ENCODE assay signal across 19 cellular contexts in genomic region chr3:189330066-189330465, GRCh38.
A peak's percentile ranks its signal among the peaks of the same experiment; 100 is the strongest.
DNase-seq lines count a peak whose midpoint lies in the region; ATAC-seq, FAIRE-seq and TF ChIP-seq lines count a peak whose summit lies in the region.
"Had no signal": no experiment of that assay in that cellular context is flagged by ENCODE, and none has a peak within 500 bp of the region (broad histone marks: within the 10 kb centered on the region; RNA-seq: fewer than 3 reads in every experiment).

No MANE protein-coding gene starts in this region.

- peaks cover 9% of the 10 kb centered on the region for H3K4me1 ChIP-seq in mucosa of descending colon (ENCODE audit: low read depth)
- H3K4me1 ChIP-seq in suprapubic skin = peaks cover 3% of the 10 kb centered on the region
- H3K4me1 ChIP-seq in breast epithelium = peaks cover 0 to 2% of the 10 kb centered on the region in 2 donors

- peaks cover 70% of the 10 kb centered on the region for H3K4me1 Mint-ChIP-seq in activated CD8-positive, alpha-beta memory T cell treated with anti-CD3 and anti-CD28 coated beads, Interleukin-2, amount 10 ng/mL, durations not matched to agents 7 days and 5 days
- peaks cover 80% of the 10 kb centered on the region for H3K4me1 Mint-ChIP-seq in activated CD4-positive, alpha-beta memory T cell treated with anti-CD3 and anti-CD28 coated beads, Interleukin-2, amount 10 ng/mL, durations not matched to agents 7 days and 5 days

- DNase-seq in activated CD8-positive, alpha-beta memory T cell treated with anti-CD3 and anti-CD28 coated beads, Interleukin-2, amount 10 ng/mL, durations not matched to agents 7 days and 5 days = no peak
- no peak for DNase-seq in activated CD8-positive, alpha-beta memory T cell treated with anti-CD3 and anti-CD28 coated beads, Interleukin-2, amount 50 U/mL, for 48 hours
- no peak for DNase-seq in GM19239 (ENCODE audit: insufficient read length, low spot score)
- DNase-seq in activated CD4-positive, alpha-beta memory T cell treated with anti-CD3 and anti-CD28 coated beads, Interleukin-2, amount 10 ng/mL, durations not matched to agents 7 days and 5 days = no peak
- no peak for DNase-seq in mucosa of descending colon
- no peak for DNase-seq in suprapubic skin (ENCODE audit: low spot score in 2 of 2)
- no peak for DNase-seq in breast epithelium (ENCODE audit: low spot score in 2 of 2)
- DNase-seq: COR-L47, GF-D8, HFFc6, IMR-90, Kasumi-1, NCI-H1105, NCI-H1694 treated with DMSO at 0.1 percent for 48 hours, NCI-H2107, NCI-H2227 treated with DMSO at 0.1 percent for 48 hours, NCI-H524 had no signal

- no peaks in the 10 kb centered on the region for H3K27me3 ChIP-seq in suprapubic skin
- H3K27me3 ChIP-seq in breast epithelium = no peaks in the 10 kb centered on the region

- CTCF ChIA-PET in activated CD8-positive, alpha-beta memory T cell treated with anti-CD3 and anti-CD28 coated beads, Interleukin-2, amount 10 ng/mL, durations not matched to agents 7 days and 5 days (lab: Charles Lee) = interaction anchor here (0.5 to 1.9 kb wide), 6 partner anchors 10 to 352 kb away, joined by 3 to 5 read pairs (median 4); no protein-coding TSS in a partner anchor
- CTCF ChIA-PET in activated CD4-positive, alpha-beta memory T cell treated with anti-CD3 and anti-CD28 coated beads, Interleukin-2, amount 10 ng/mL, durations not matched to agents 7 days and 5 days (lab: Charles Lee) = interaction anchor here (1.1 to 2.4 kb wide), 3 partner anchors 26 to 57 kb away, joined by 3 to 10 read pairs (median 9); no protein-coding TSS in a partner anchor

- peak; percentile 23 for FAIRE-seq in GM19239 (lab: Jason Lieb, UNC)

- H3K27ac Mint-ChIP-seq in activated CD8-positive, alpha-beta memory T cell treated with anti-CD3 and anti-CD28 coated beads, Interleukin-2, amount 10 ng/mL, durations not matched to agents 7 days and 5 days = peak overlapping the region; percentile 73
- H3K27ac Mint-ChIP-seq in activated CD4-positive, alpha-beta memory T cell treated with anti-CD3 and anti-CD28 coated beads, Interleukin-2, amount 10 ng/mL, durations not matched to agents 7 days and 5 days = peak overlapping the region; percentile 86
- H3K27ac Mint-ChIP-seq: HFFc6 had no signal

- H3K9me3 ChIP-seq in mucosa of descending colon = no peaks in the 10 kb centered on the region
- H3K9me3 ChIP-seq in suprapubic skin = no peaks in the 10 kb centered on the region
- no peaks in the 10 kb centered on the region for H3K9me3 ChIP-seq in breast epithelium

- no peak for TF ChIP-seq POLR2A in suprapubic skin (IDR thresholded peaks at IDR 0.05)
- TF ChIP-seq POLR2A in breast epithelium (IDR thresholded peaks at IDR 0.05) = no peak

- TF ChIP-seq CTCF in mucosa of descending colon (IDR thresholded peaks at IDR 0.05) = no peak
- TF ChIP-seq CTCF in suprapubic skin (IDR thresholded peaks at IDR 0.05) = no peak
- no peak for TF ChIP-seq CTCF in breast epithelium (IDR thresholded peaks at IDR 0.05)

- WGBS in suprapubic skin = 89% methylated on average over 4 of the region's 4 CpGs

- no peaks in the 10 kb centered on the region for H3K36me3 ChIP-seq in mucosa of descending colon (ENCODE audit: low read depth)
- H3K36me3 ChIP-seq in suprapubic skin = no peaks in the 10 kb centered on the region
- no peaks in the 10 kb centered on the region for H3K36me3 ChIP-seq in breast epithelium

- peaks cover 2% of the 10 kb centered on the region for H3K9me3 Mint-ChIP-seq in activated CD8-positive, alpha-beta memory T cell treated with anti-CD3 and anti-CD28 coated beads, Interleukin-2, amount 10 ng/mL, durations not matched to agents 7 days and 5 days (ENCODE audit: low read depth)
- peaks cover 18% of the 10 kb centered on the region for H3K9me3 Mint-ChIP-seq in activated CD4-positive, alpha-beta memory T cell treated with anti-CD3 and anti-CD28 coated beads, Interleukin-2, amount 10 ng/mL, durations not matched to agents 7 days and 5 days
- H3K9me3 Mint-ChIP-seq: HFFc6 had no signal

- no peak overlapping the region for H3K4me3 Mint-ChIP-seq in activated CD8-positive, alpha-beta memory T cell treated with anti-CD3 and anti-CD28 coated beads, Interleukin-2, amount 10 ng/mL, durations not matched to agents 7 days and 5 days
- no peak overlapping the region for H3K4me3 Mint-ChIP-seq in activated CD4-positive, alpha-beta memory T cell treated with anti-CD3 and anti-CD28 coated beads, Interleukin-2, amount 10 ng/mL, durations not matched to agents 7 days and 5 days
- H3K4me3 Mint-ChIP-seq: HFFc6 had no signal

- intact Hi-C loops in mucosa of descending colon (cut with DNase I, micrococcal nuclease) (no loop called here), breast epithelium (cut with DNase I; ENCODE audit: low total_unique reads) (no loop called here)

- H3K27ac ChIP-seq in suprapubic skin (no peak overlapping the region), breast epithelium (no peak overlapping the region)
- H3K27ac ChIP-seq: C4-2B had no signal

- no peaks in the 10 kb centered on the region for H3K27me3 Mint-ChIP-seq in activated CD8-positive, alpha-beta memory T cell treated with anti-CD3 and anti-CD28 coated beads, Interleukin-2, amount 10 ng/mL, durations not matched to agents 7 days and 5 days
- H3K27me3 Mint-ChIP-seq in activated CD4-positive, alpha-beta memory T cell treated with anti-CD3 and anti-CD28 coated beads, Interleukin-2, amount 10 ng/mL, durations not matched to agents 7 days and 5 days = no peaks in the 10 kb centered on the region

- TF ChIP-seq EP300 in suprapubic skin (IDR thresholded peaks at IDR 0.05) = no peak

- H3K36me3 Mint-ChIP-seq in activated CD8-positive, alpha-beta memory T cell treated with anti-CD3 and anti-CD28 coated beads, Interleukin-2, amount 10 ng/mL, durations not matched to agents 7 days and 5 days = peaks cover 36% of the 10 kb centered on the region
- H3K36me3 Mint-ChIP-seq in activated CD4-positive, alpha-beta memory T cell treated with anti-CD3 and anti-CD28 coated beads, Interleukin-2, amount 10 ng/mL, durations not matched to agents 7 days and 5 days (ENCODE audit: low read depth) = peaks cover 37% of the 10 kb centered on the region

- H3K4me3 ChIP-seq in mucosa of descending colon = no peak overlapping the region
- H3K4me3 ChIP-seq in suprapubic skin = no peak overlapping the region
- H3K4me3 ChIP-seq in breast epithelium = no peak overlapping the region

- no peak for ATAC-seq in activated CD8-positive, alpha-beta memory T cell treated with anti-CD3 and anti-CD28 coated beads, Interleukin-2, amount 10 ng/mL, durations not matched to agents 7 days and 5 days
- ATAC-seq in mucosa of descending colon = peak; percentile 31
- ATAC-seq: Panc1 had no signal

- POLR2A ChIA-PET in activated CD4-positive, alpha-beta memory T cell treated with anti-CD3 and anti-CD28 coated beads, Interleukin-2, amount 10 ng/mL, durations not matched to agents 7 days and 5 days (lab: Charles Lee) = interaction anchor here (0.9 to 4.8 kb wide), 6 partner anchors 9 to 64 kb away, joined by 3 to 30 read pairs (median 14); no protein-coding TSS in a partner anchor
